Comparison of ENCODE assay signal across 8 cellular contexts in the genomic region with DNA sequence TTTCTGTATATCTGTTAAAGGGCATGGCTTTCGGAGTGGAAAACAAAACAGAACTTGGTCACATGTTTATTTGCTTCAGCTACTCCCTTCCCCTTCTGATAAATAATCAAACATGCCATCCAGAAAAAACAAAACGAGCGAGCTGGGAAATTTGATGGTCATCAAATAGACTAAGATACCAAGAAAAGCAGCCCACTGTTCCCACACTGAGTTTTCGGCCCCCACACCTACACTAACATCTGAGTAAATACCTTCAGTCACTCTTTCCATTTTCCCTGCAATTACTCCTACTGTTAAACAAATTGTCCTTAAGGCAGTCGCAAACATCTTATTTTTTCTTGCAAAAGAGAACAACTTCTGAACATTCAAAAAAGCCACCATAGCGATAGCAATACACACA.
DNase-seq lines count a peak whose midpoint lies in the region; ATAC-seq and TF ChIP-seq lines count a peak whose summit lies in the region.

No MANE protein-coding gene starts in this region.

- in situ Hi-C loops in mammary epithelial cell (cut with MboI; ENCODE audit: low sequenced_read_pairs in 2 of 2), result no loop called here

- H3K9me3 ChIP-seq in mammary epithelial cell (replicated peaks; ENCODE audit: insufficient read depth, low read length) (no peaks in the 10 kb centered on the region), muscle layer of duodenum (ENCODE audit: control insufficient read depth in 1 of 2, low read length in 2 of 2) (no peaks in the 10 kb centered on the region)

- H3K27me3 ChIP-seq in mammary epithelial cell (ENCODE audit: insufficient read depth, low read length), result no peaks in the 10 kb centered on the region
- H3K27me3 ChIP-seq in muscle layer of duodenum (ENCODE audit: low read depth, low read length), result no peaks in the 10 kb centered on the region

- H3K4me3 ChIP-seq in mammary epithelial cell (replicated peaks in 1 of 3; ENCODE audit: insufficient read depth in 1 of 3, low read depth in 2 of 3, low read length in 3 of 3) (peak overlapping the region in 1 of 3 experiments; percentile 41), muscle layer of duodenum (ENCODE audit: low read depth in 1 of 2, low read length in 2 of 2) (peak overlapping the region; percentile 61 to 86)

- no peaks in the 10 kb centered on the region for H4K20me1 ChIP-seq in mammary epithelial cell (ENCODE audit: insufficient read depth, low read length)

- H2AFZ ChIP-seq in mammary epithelial cell (ENCODE audit: low read depth, low read length), result peak overlapping the region; percentile 29

- ATAC-seq in HG03095 (IDR thresholded peaks at IDR 0.05; ENCODE audit: unreplicated experiment) (no peak), HG02885 (IDR thresholded peaks at IDR 0.05; ENCODE audit: poor library complexity, unreplicated experiment) (no peak)

- peaks cover 10% of the 10 kb centered on the region for H3K4me1 ChIP-seq in mammary epithelial cell (ENCODE audit: insufficient read depth, low read length)
- peaks cover 17 to 23% of the 10 kb centered on the region in 2 donors for H3K4me1 ChIP-seq in muscle layer of duodenum (ENCODE audit: control insufficient read depth in 1 of 2, insufficient read depth in 2 of 2, low read length in 2 of 2)

- H3K79me2 ChIP-seq in mammary epithelial cell (ENCODE audit: insufficient read depth, low read length), result no peaks in the 10 kb centered on the region

- intact Hi-C loops in mammary epithelial cell (cut with micrococcal nuclease) (no loop called here), posterior cingulate gyrus (cut with DNase I) (no loop called here)

- no peak for TF ChIP-seq CTCF in mammary epithelial cell (conservative IDR thresholded peaks at IDR 0.05 in 1 of 2, IDR thresholded peaks at IDR 0.05 in 1 of 2; ENCODE audit: extremely low read depth in 1 of 2, insufficient read depth in 1 of 2, low read depth in 1 of 2, low read length in 2 of 2)

- no peak overlapping the region for H3K9ac ChIP-seq in mammary epithelial cell (ENCODE audit: insufficient read depth, low read length)

- DNase-seq in stimulated activated CD4-positive, alpha-beta T cell treated with anti-CD3 and anti-CD28 coated beads, Interleukin-4, amount 100 ng/mL, for 24 hours, result peak; percentile 59
- DNase-seq in stimulated activated CD4-positive, alpha-beta T cell treated with anti-CD3 and anti-CD28 coated beads, Interleukin-15, amount 100 ng/mL, for 24 hours, result no peak
- no peak for DNase-seq in mammary epithelial cell
- DNase-seq in posterior cingulate gyrus, result no peak
- no peak for DNase-seq in NOMO-1 treated with DMSO at 0.1 percent for 48 hours (lab: John Stamatoyannopoulos, UW; ENCODE audit: unreplicated experiment)

- H3K27ac ChIP-seq in mammary epithelial cell (ENCODE audit: insufficient read depth, low read depth, low read length) (peak overlapping the region; percentile 14), muscle layer of duodenum (ENCODE audit: low read length) (peak overlapping the region; percentile 94)

- H3K36me3 ChIP-seq in mammary epithelial cell (ENCODE audit: insufficient read depth, low read length), result no peaks in the 10 kb centered on the region
- H3K36me3 ChIP-seq in muscle layer of duodenum (ENCODE audit: control insufficient read depth in 1 of 2, insufficient read depth in 2 of 2, low read length in 2 of 2), result peaks cover 0 to 16% of the 10 kb centered on the region in 2 donors

- dilution Hi-C loops in mammary epithelial cell (cut with HindIII; ENCODE audit: low sequenced_read_pairs), result no loop called here

- BruUV-seq in mammary epithelial cell (replicated peaks; lab: Mats Ljungman, UMichigan), result no TSS peak

- H3K4me2 ChIP-seq in mammary epithelial cell (ENCODE audit: insufficient read depth, low read depth, low read length), result peak overlapping the region; percentile 77

- WGBS in mammary epithelial cell (ENCODE audit: low coverage, missing lambda C conversion rate), result 20% methylated on average over 6 of the region's 6 CpGs

- CTCF ChIA-PET in mammary epithelial cell (lab: Charles Lee; ENCODE audit: low non-redundant PET), result no interaction called here
